ENCODE assay signal across 32 cellular contexts in the genomic region with DNA sequence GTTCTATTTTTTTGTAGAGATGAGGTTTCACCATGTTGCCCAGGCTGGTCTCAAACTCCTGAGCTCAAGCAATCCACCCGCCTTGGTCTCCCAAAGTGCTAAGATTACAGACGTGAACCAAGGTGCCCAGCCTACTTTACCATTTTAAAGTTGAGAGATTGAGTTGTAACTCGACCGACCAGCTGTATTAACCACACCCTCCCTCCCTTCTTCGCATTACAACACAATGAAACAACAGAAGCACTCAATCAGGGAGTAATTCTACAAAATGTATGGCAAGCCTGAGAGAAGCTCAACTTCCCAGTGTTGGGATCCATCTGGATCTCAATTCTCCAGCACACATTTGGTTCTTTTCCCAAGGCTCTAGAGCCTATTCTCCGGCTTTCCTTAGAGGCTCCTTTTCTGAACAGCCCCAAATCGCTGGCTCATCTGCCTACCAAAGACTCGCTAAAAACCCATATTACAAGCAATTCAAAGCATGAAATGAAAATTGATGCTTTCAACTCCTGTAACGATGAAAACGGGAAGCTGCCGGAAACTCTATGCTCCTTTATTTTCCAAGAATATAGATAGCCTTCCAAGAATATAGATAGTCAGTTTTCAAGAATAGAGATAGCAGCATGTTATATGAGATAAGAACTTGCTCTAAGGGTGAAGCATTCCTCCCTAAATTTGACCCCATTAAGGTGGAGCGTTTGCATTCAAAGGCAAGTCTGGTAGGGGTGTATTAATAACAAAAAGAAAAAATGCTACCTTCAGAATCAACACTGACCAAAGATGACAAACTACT.
"Had no signal": no experiment of that assay in that cellular context is flagged by ENCODE, and none has a peak within 500 bp of the region (broad histone marks: within the 10 kb centered on the region; RNA-seq: fewer than 3 reads in every experiment).

No MANE protein-coding gene starts in this region.

- H3K36me3 Mint-ChIP-seq: activated naive CD4-positive, alpha-beta T cell treated with anti-CD3 and anti-CD28 coated beads, Interleukin-2, amount 10 ng/mL, durations not matched to agents 7 days and 5 days; activated naive CD8-positive, alpha-beta T cell treated with anti-CD3 and anti-CD28 coated beads, Interleukin-2, amount 10 ng/mL, durations not matched to agents 7 days and 5 days had no signal

- H3K27ac ChIP-seq: ascending aorta, coronary artery, dorsolateral prefrontal cortex, gastroesophageal sphincter, hepatocyte, left ventricle myocardium inferior, neutrophil, ovary, right lobe of liver, testis, transverse colon, VCaP had no signal

- H3K4me2 ChIP-seq: hepatocyte had no signal

- H3K36me3 ChIP-seq: ascending aorta, gastroesophageal sphincter, left ventricle myocardium inferior, neutrophil, ovary, right lobe of liver, transverse colon had no signal

- DNase-seq: activated CD4-positive, alpha-beta T cell treated with anti-CD3 and anti-CD28 coated beads for 48 hours; activated CD4-positive, alpha-beta T cell treated with anti-CD3 and anti-CD28 coated beads, Interleukin-2, amount 50 U/mL, for 48 hours; activated CD8-positive, alpha-beta memory T cell treated with anti-CD3 and anti-CD28 coated beads, Interleukin-2, amount 50 U/mL, for 4 hours; activated gamma-delta T cell; activated naive CD4-positive, alpha-beta T cell treated with anti-CD3 and anti-CD28 coated beads, Interleukin-2, amount 10 ng/mL, durations not matched to agents 7 days and 5 days; activated naive CD8-positive, alpha-beta T cell treated with anti-CD3 and anti-CD28 coated beads, Interleukin-2, amount 10 ng/mL, durations not matched to agents 7 days and 5 days; activated T-cell treated with anti-CD3 and anti-CD28 coated beads, Interleukin-2, amount 50 U/mL, for 1 hour; dorsolateral prefrontal cortex; effector memory CD4-positive, alpha-beta T cell; kidney glomerular epithelial cell; left ventricle myocardium inferior; mucosa of descending colon; ovary; right lobe of liver; stimulated activated CD4-positive, alpha-beta T cell treated with anti-CD3 and anti-CD28 coated beads, Interleukin-2, amount 100 ng/mL, for 48 hours; stimulated activated naive CD8-positive, alpha-beta T cell treated with anti-CD3 and anti-CD28 coated beads, Interleukin-15, Interleukin-2, amounts not matched to agents 100 U/mL and 50 U/mL, for 24 hours; T1000; testis; transverse colon had no signal

- H3K4me1 Mint-ChIP-seq: activated naive CD4-positive, alpha-beta T cell treated with anti-CD3 and anti-CD28 coated beads, Interleukin-2, amount 10 ng/mL, durations not matched to agents 7 days and 5 days; activated naive CD8-positive, alpha-beta T cell treated with anti-CD3 and anti-CD28 coated beads, Interleukin-2, amount 10 ng/mL, durations not matched to agents 7 days and 5 days had no signal

- H3K27me3 ChIP-seq: ascending aorta, dorsolateral prefrontal cortex, gastroesophageal sphincter, hepatocyte, neutrophil, ovary, right lobe of liver, testis, transverse colon had no signal

- H3K4me1 ChIP-seq: testis had no signal

- H3K4me3 Mint-ChIP-seq: activated naive CD4-positive, alpha-beta T cell treated with anti-CD3 and anti-CD28 coated beads, Interleukin-2, amount 10 ng/mL, durations not matched to agents 7 days and 5 days; activated naive CD8-positive, alpha-beta T cell treated with anti-CD3 and anti-CD28 coated beads, Interleukin-2, amount 10 ng/mL, durations not matched to agents 7 days and 5 days; activated T-helper 1 cell treated with anti-CD3 and anti-CD28 coated beads, Interleukin-12 subunit alpha, Interleukin-12 subunit beta, Interleukin-2, Interleukin-4 antibody, amounts not matched to agents 30 ng/mL and 10 ng/mL and 1 ng/mL, durations not matched to agents 14 hours and 24 hours and 36 hours; brain; nephron; T-helper 1 cell treated with Interleukin-12 subunit alpha and Interleukin-12 subunit beta and Interleukin-4 antibody, amounts not matched to agents 30 μg/mL and 1 μg/mL, for 36 hours had no signal

- ATAC-seq: activated CD4-positive, CD25-positive, alpha-beta regulatory T cell treated with anti-CD3 and anti-CD28 coated beads, Interleukin-2, amount 50 U/mL, for 24 hours; gastroesophageal sphincter; right lobe of liver; stimulated activated naive CD8-positive, alpha-beta T cell treated with anti-CD3 and anti-CD28 coated beads, Interleukin-15, Interleukin-2, amounts not matched to agents 100 U/mL and 50 U/mL, for 24 hours had no signal

- H3K27me3 Mint-ChIP-seq: activated naive CD4-positive, alpha-beta T cell treated with anti-CD3 and anti-CD28 coated beads, Interleukin-2, amount 10 ng/mL, durations not matched to agents 7 days and 5 days; activated naive CD8-positive, alpha-beta T cell treated with anti-CD3 and anti-CD28 coated beads, Interleukin-2, amount 10 ng/mL, durations not matched to agents 7 days and 5 days; brain; progenitor cell of endocrine pancreas had no signal

- H3K9me3 Mint-ChIP-seq: activated naive CD4-positive, alpha-beta T cell treated with anti-CD3 and anti-CD28 coated beads, Interleukin-2, amount 10 ng/mL, durations not matched to agents 7 days and 5 days; activated naive CD8-positive, alpha-beta T cell treated with anti-CD3 and anti-CD28 coated beads, Interleukin-2, amount 10 ng/mL, durations not matched to agents 7 days and 5 days; activated T-helper 1 cell treated with anti-CD3 and anti-CD28 coated beads, Interleukin-12 subunit alpha, Interleukin-12 subunit beta, Interleukin-2, Interleukin-4 antibody, amounts not matched to agents 30 ng/mL and 10 ng/mL and 1 ng/mL, durations not matched to agents 14 hours and 24 hours and 36 hours; brain; nephron; T-helper 1 cell treated with Interleukin-12 subunit alpha and Interleukin-12 subunit beta and Interleukin-4 antibody, amounts not matched to agents 30 μg/mL and 1 μg/mL, for 36 hours had no signal

- H2AFZ ChIP-seq: hepatocyte had no signal

- H3K4me3 ChIP-seq: ascending aorta, coronary artery, dorsolateral prefrontal cortex, gastroesophageal sphincter, hepatocyte, left ventricle myocardium inferior, lung, mucosa of descending colon, ovary, right lobe of liver, testis, transverse colon had no signal

- H3K9me3 ChIP-seq: ascending aorta, gastroesophageal sphincter, left ventricle myocardium inferior, mucosa of descending colon, neutrophil, ovary, right lobe of liver, testis, transverse colon had no signal

- H3K27ac Mint-ChIP-seq: activated naive CD4-positive, alpha-beta T cell treated with anti-CD3 and anti-CD28 coated beads, Interleukin-2, amount 10 ng/mL, durations not matched to agents 7 days and 5 days; activated naive CD8-positive, alpha-beta T cell treated with anti-CD3 and anti-CD28 coated beads, Interleukin-2, amount 10 ng/mL, durations not matched to agents 7 days and 5 days; activated T-helper 1 cell treated with anti-CD3 and anti-CD28 coated beads, Interleukin-12 subunit alpha, Interleukin-12 subunit beta, Interleukin-2, Interleukin-4 antibody, amounts not matched to agents 30 ng/mL and 10 ng/mL and 1 ng/mL, durations not matched to agents 14 hours and 24 hours and 36 hours; brain; nephron; progenitor cell of endocrine pancreas; T-helper 1 cell treated with Interleukin-12 subunit alpha and Interleukin-12 subunit beta and Interleukin-4 antibody, amounts not matched to agents 30 μg/mL and 1 μg/mL, for 36 hours had no signal
